23 cellular contexts compared by ENCODE assay signal in the genomic region with DNA sequence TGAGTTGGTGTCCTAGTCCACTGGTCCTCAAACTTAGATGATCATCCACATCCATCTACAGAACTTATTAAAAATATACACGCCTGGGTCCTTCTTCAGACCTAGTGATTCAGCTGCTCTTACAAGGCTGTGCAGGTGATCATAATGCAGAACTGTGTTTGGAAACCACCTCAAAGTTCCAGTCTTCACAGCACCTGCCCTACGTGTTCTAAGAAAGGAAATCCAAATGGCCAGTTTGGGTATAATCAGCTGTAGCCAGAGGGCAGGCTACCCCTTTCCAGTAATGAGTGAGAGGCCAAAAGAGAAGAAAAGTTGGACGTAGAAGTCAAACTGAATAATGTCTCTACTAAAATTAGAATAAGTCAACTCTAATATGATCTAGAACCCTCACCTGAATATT. TPM values are rescaled to one million over a fixed set of nuclear protein-coding genes. Genes with fewer than 3 reads are reported as not detected.
DNase-seq lines count a peak whose midpoint lies in the region; ATAC-seq, FAIRE-seq and TF ChIP-seq lines count a peak whose summit lies in the region.
"Had no signal": no experiment of that assay in that cellular context is flagged by ENCODE, and none has a peak within 500 bp of the region (broad histone marks: within the 10 kb centered on the region; RNA-seq: fewer than 3 reads in every experiment).

No MANE protein-coding gene starts in this region.

- no peak for FAIRE-seq in HepG2 (lab: Jason Lieb, UNC)
- FAIRE-seq: endothelial cell of umbilical vein, G401.6, islet of Langerhans had no signal

- intact Hi-C loops in MCF 10A (cut with micrococcal nuclease): no loop called here
- intact Hi-C loops in breast epithelium (cut with DNase I; ENCODE audit: low total_unique reads): no loop called here
- intact Hi-C loops in HepG2 (cut with micrococcal nuclease; ENCODE audit: unreplicated experiment): no loop called here

- no peak overlapping the region for H2AFZ ChIP-seq in HepG2 (ENCODE audit: low read length)

- DNase-seq in MCF 10A (ENCODE audit: unreplicated experiment) (no peak), breast epithelium (ENCODE audit: low spot score in 2 of 2) (no peak), HepG2 (ENCODE audit: low spot score) (no peak)
- DNase-seq in effector memory CD4-positive, alpha-beta T cell: no peak
- DNase-seq: activated CD4-positive, alpha-beta T cell treated with anti-CD3 and anti-CD28 coated beads, Interleukin-2, amount 10 ng/mL, durations not matched to agents 24 days and 14 days; cortex of kidney; DMS 273 treated with DMSO at 0.1 percent for 48 hours; KBM-7; lower lobe of right lung; SIG-M5; spleen; stimulated activated CD4-positive, alpha-beta T cell treated with anti-CD3 and anti-CD28 coated beads, Interleukin-4, amount 100 ng/mL, for 4 hours; T-cell; upper lobe of right lung had no signal

- peaks cover 48% of the 10 kb centered on the region for H3K36me3 Mint-ChIP-seq in MCF 10A (ENCODE audit: insufficient read depth, unreplicated experiment)
- H3K36me3 Mint-ChIP-seq in activated T-helper 17 cell treated with anti-CD3 and anti-CD28 coated beads, Interleukin-2, amount 50 U/mL, for 72 hours (ENCODE audit: low read depth): peaks cover 80% of the 10 kb centered on the region
- peaks cover 39% of the 10 kb centered on the region for H3K36me3 Mint-ChIP-seq in stimulated activated memory B cell treated with anti-CD40 and anti-IgM and Interleukin-4, amounts not matched to agents 10 μg/mL and 1 μg/mL and 100 μg/mL, for 72 hours

- no peaks in the 10 kb centered on the region for H3K9me3 ChIP-seq in breast epithelium
- no peaks in the 10 kb centered on the region for H3K9me3 ChIP-seq in effector memory CD4-positive, alpha-beta T cell (ENCODE audit: control insufficient read depth, low read length)
- no peaks in the 10 kb centered on the region for H3K9me3 ChIP-seq in HepG2 (ENCODE audit: low read length)
- H3K9me3 ChIP-seq: BLaER1, lower lobe of right lung, spleen, upper lobe of right lung had no signal

- no peak overlapping the region for H3K9ac ChIP-seq in HepG2 (ENCODE audit: insufficient read depth, low read depth, low read length)
- H3K9ac ChIP-seq: BLaER1 had no signal

- no peaks in the 10 kb centered on the region for H3K27me3 Mint-ChIP-seq in MCF 10A (ENCODE audit: insufficient read depth, unreplicated experiment)
- no peaks in the 10 kb centered on the region for H3K27me3 Mint-ChIP-seq in activated T-helper 17 cell treated with anti-CD3 and anti-CD28 coated beads, Interleukin-2, amount 50 U/mL, for 72 hours
- H3K27me3 Mint-ChIP-seq in stimulated activated memory B cell treated with anti-CD40 and anti-IgM and Interleukin-4, amounts not matched to agents 10 μg/mL and 1 μg/mL and 100 μg/mL, for 72 hours: no peaks in the 10 kb centered on the region
- H3K27me3 Mint-ChIP-seq: activated CD4-positive, alpha-beta T cell treated with anti-CD3 and anti-CD28 coated beads, Interleukin-2, amount 10 ng/mL, durations not matched to agents 24 days and 14 days; T-cell had no signal

- H3K9me3 Mint-ChIP-seq in MCF 10A (ENCODE audit: unreplicated experiment): no peaks in the 10 kb centered on the region
- H3K9me3 Mint-ChIP-seq in activated T-helper 17 cell treated with anti-CD3 and anti-CD28 coated beads, Interleukin-2, amount 50 U/mL, for 72 hours: no peaks in the 10 kb centered on the region
- H3K9me3 Mint-ChIP-seq in stimulated activated memory B cell treated with anti-CD40 and anti-IgM and Interleukin-4, amounts not matched to agents 10 μg/mL and 1 μg/mL and 100 μg/mL, for 72 hours: no peaks in the 10 kb centered on the region
- H3K9me3 Mint-ChIP-seq: activated CD4-positive, alpha-beta T cell treated with anti-CD3 and anti-CD28 coated beads, Interleukin-2, amount 10 ng/mL, durations not matched to agents 24 days and 14 days; activated T-helper 2 cell treated with anti-CD3 and anti-CD28 coated beads, Interferon-gamma antibody, Interleukin-2, Interleukin-4, amounts not matched to agents 10 μg/mL and 5 μg/mL and 100 μg/mL, durations not matched to agents 14 hours and 24 hours and 36 hours; T-cell had no signal

- no peak overlapping the region for H3K4me2 ChIP-seq in HepG2 (ENCODE audit: low read depth, low read length)
- H3K4me2 ChIP-seq: BLaER1 had no signal

- POLR2A ChIA-PET in MCF 10A (lab: Yijun Ruan, JAX): no interaction called here
- POLR2A ChIA-PET in HepG2 (lab: Yijun Ruan, JAX): no interaction called here

- H3K36me3 ChIP-seq in breast epithelium: no peaks in the 10 kb centered on the region
- H3K36me3 ChIP-seq in effector memory CD4-positive, alpha-beta T cell (ENCODE audit: control insufficient read depth, insufficient read depth, low read length): peaks cover 18% of the 10 kb centered on the region
- H3K36me3 ChIP-seq in HepG2 (replicated peaks in 1 of 2; ENCODE audit: control insufficient read depth in 1 of 2, insufficient read depth in 2 of 2, low read length in 2 of 2): peaks cover 6 to 45% of the 10 kb centered on the region in 2 experiments

- WGBS in HepG2 (ENCODE audit: low lambda C conversion rate): 93% methylated on average over 3 of the region's 3 CpGs

- ATAC-seq in HG02678 (IDR thresholded peaks at IDR 0.05; ENCODE audit: unreplicated experiment) (peak; percentile 54), HepG2 (no peak), GM18867 (IDR thresholded peaks at IDR 0.05; ENCODE audit: unreplicated experiment) (no peak)
- no peak for ATAC-seq in activated T-helper 17 cell treated with anti-CD3 and anti-CD28 coated beads, Interleukin-2, amount 50 U/mL, for 72 hours (replicated peaks)
- ATAC-seq in stimulated activated memory B cell treated with anti-CD40 and anti-IgM and Interleukin-4, amounts not matched to agents 10 μg/mL and 1 μg/mL and 100 μg/mL, for 72 hours: peak; percentile 65
- ATAC-seq: lower lobe of right lung, upper lobe of right lung had no signal

- H3K27me3 ChIP-seq in breast epithelium: no peaks in the 10 kb centered on the region
- H3K27me3 ChIP-seq in effector memory CD4-positive, alpha-beta T cell (replicated peaks; ENCODE audit: control insufficient read depth, insufficient read depth, low read length, poor library complexity, severe bottlenecking): no peaks in the 10 kb centered on the region
- no peaks in the 10 kb centered on the region for H3K27me3 ChIP-seq in HepG2 (ENCODE audit: control insufficient read depth in 1 of 2, insufficient read depth in 2 of 2, low read length in 2 of 2)
- H3K27me3 ChIP-seq: BLaER1, spleen, upper lobe of right lung had no signal

- no peaks in the 10 kb centered on the region; the same call in 1 of the 2 replicates for H4K20me1 ChIP-seq in HepG2 (ENCODE audit: insufficient read depth, low read length)

- H3K4me1 Mint-ChIP-seq in MCF 10A (ENCODE audit: insufficient read depth, unreplicated experiment): peaks cover 4% of the 10 kb centered on the region
- H3K4me1 Mint-ChIP-seq in activated T-helper 17 cell treated with anti-CD3 and anti-CD28 coated beads, Interleukin-2, amount 50 U/mL, for 72 hours: peaks cover 20% of the 10 kb centered on the region
- peaks cover 34% of the 10 kb centered on the region for H3K4me1 Mint-ChIP-seq in stimulated activated memory B cell treated with anti-CD40 and anti-IgM and Interleukin-4, amounts not matched to agents 10 μg/mL and 1 μg/mL and 100 μg/mL, for 72 hours

- TF ChIP-seq POLR2A in breast epithelium (IDR thresholded peaks at IDR 0.05): no peak
- TF ChIP-seq POLR2A in HepG2 (IDR thresholded peaks at IDR 0.05; ENCODE audit: insufficient read depth in 1 of 2, low read depth in 2 of 2, low read length in 2 of 2): no peak

- H3K4me3 ChIP-seq in breast epithelium (no peak overlapping the region), HepG2 (replicated peaks in 1 of 3; ENCODE audit: insufficient read depth in 1 of 3, low read depth in 2 of 3, low read length in 3 of 3) (no peak overlapping the region)
- H3K4me3 ChIP-seq in effector memory CD4-positive, alpha-beta T cell (ENCODE audit: insufficient read depth, low read depth, low read length, poor library complexity, severe bottlenecking): no peak overlapping the region
- H3K4me3 ChIP-seq: BLaER1, lower lobe of right lung, spleen, upper lobe of right lung had no signal

- no peak overlapping the region for H3K27ac ChIP-seq in breast epithelium
- H3K27ac ChIP-seq in effector memory CD4-positive, alpha-beta T cell (ENCODE audit: insufficient read depth, low read length, poor library complexity, severe bottlenecking): no peak overlapping the region
- H3K27ac ChIP-seq in HepG2 (ENCODE audit: extremely low read length, insufficient read depth, low read length): no peak overlapping the region
- H3K27ac ChIP-seq: BLaER1, lower lobe of right lung, spleen, upper lobe of right lung had no signal

- no TSS peak for BruUV-seq in MCF 10A (replicated peaks; lab: Mats Ljungman, UMichigan)
- BruUV-seq in HepG2 (replicated peaks; lab: Mats Ljungman, UMichigan): no TSS peak

- CTCF ChIA-PET in MCF 10A (lab: Yijun Ruan, JAX): interaction anchor here (0.7 kb wide), 1 partner anchor 84 kb away, joined by 3 read pairs; no protein-coding TSS in a partner anchor
- CTCF ChIA-PET in HepG2 (lab: Yijun Ruan, JAX; ENCODE audit: low intra/inter-chr PET ratio, low total read pairs): no interaction called here

- no peaks in the 10 kb centered on the region for H3K4me1 ChIP-seq in breast epithelium
- H3K4me1 ChIP-seq in effector memory CD4-positive, alpha-beta T cell (ENCODE audit: control insufficient read depth, insufficient read depth, low read length, poor library complexity, severe bottlenecking): no peaks in the 10 kb centered on the region
- H3K4me1 ChIP-seq in HepG2 (ENCODE audit: insufficient read depth, low read length): no peaks in the 10 kb centered on the region
- H3K4me1 ChIP-seq: BLaER1, upper lobe of right lung had no signal

- no peak for TF ChIP-seq RAD21 in HepG2 (CRISPR knock-in tag; IDR thresholded peaks at IDR 0.05)

- in situ Hi-C loops in HepG2 (cut with HindIII; ENCODE audit: extremely low pct_ligation_motif_present, low pct_unique_long_range_greater_than_20kb): no loop called here

- TF ChIP-seq CTCF in MCF 10A (IDR thresholded peaks at IDR 0.05; ENCODE audit: unreplicated experiment) (no peak), breast epithelium (IDR thresholded peaks at IDR 0.05) (no peak), HepG2 (CRISPR knock-in tag; IDR thresholded peaks at IDR 0.05) (no peak)

- TF ChIP-seq EP300 in HepG2 (IDR thresholded peaks at IDR 0.05; ENCODE audit: low read depth in 2 of 2, low read length in 2 of 2) (no peak), HepG2 (CRISPR knock-in tag; IDR thresholded peaks at IDR 0.05; ENCODE audit: borderline replicate concordance) (no peak)

- peak overlapping the region; percentile 63 for H3K27ac Mint-ChIP-seq in MCF 10A (ENCODE audit: low read depth, unreplicated experiment)
- H3K27ac Mint-ChIP-seq in activated T-helper 17 cell treated with anti-CD3 and anti-CD28 coated beads, Interleukin-2, amount 50 U/mL, for 72 hours: peak overlapping the region; percentile 23
- H3K27ac Mint-ChIP-seq in stimulated activated memory B cell treated with anti-CD40 and anti-IgM and Interleukin-4, amounts not matched to agents 10 μg/mL and 1 μg/mL and 100 μg/mL, for 72 hours: peak overlapping the region; percentile 46

- H3K4me3 Mint-ChIP-seq in MCF 10A (ENCODE audit: unreplicated experiment): no peak overlapping the region
- no peak overlapping the region for H3K4me3 Mint-ChIP-seq in activated T-helper 17 cell treated with anti-CD3 and anti-CD28 coated beads, Interleukin-2, amount 50 U/mL, for 72 hours
- no peak overlapping the region for H3K4me3 Mint-ChIP-seq in stimulated activated memory B cell treated with anti-CD40 and anti-IgM and Interleukin-4, amounts not matched to agents 10 μg/mL and 1 μg/mL and 100 μg/mL, for 72 hours
- H3K4me3 Mint-ChIP-seq: activated CD4-positive, alpha-beta T cell treated with anti-CD3 and anti-CD28 coated beads, Interleukin-2, amount 10 ng/mL, durations not matched to agents 24 days and 14 days; T-cell had no signal

- H3K79me2 ChIP-seq in HepG2 (ENCODE audit: insufficient read depth, low read length): peaks cover 4% of the 10 kb centered on the region

RNA-seq across cellular contexts. Expression of a gene that starts 15.4 kb away (rescaled TPM):
- total RNA-seq in MCF 10A (2022) (64.8 and 65.2 TPM in 2 replicates), breast epithelium (100 to 1,000 TPM in 2 of 3 donors, 10 to 100 TPM in 1; 96.4 to 177 (median 117) TPM), HepG2 (2016; rRNA removed; fragmentation: Illumina TruSeq; extraction: Trizol) (26.3 and 49.4 TPM in 2 replicates)
- 10 to 100 TPM; 42.3 to 80.3 TPM for total RNA-seq in activated T-helper 17 cell treated with anti-CD3 and anti-CD28 coated beads, Interleukin-2, amount 50 U/mL, for 72 hours
- 13.4 and 19.2 TPM in 2 replicates for total RNA-seq in HepG2 (2016; cell fraction: cytosol; rRNA removed; fragmentation: Illumina TruSeq; extraction: Trizol; ENCODE audit: low read depth)
- 28.3 and 50.6 TPM in 2 replicates for total RNA-seq in HepG2 (2016; cell fraction: insoluble cytoplasmic fraction; rRNA removed; fragmentation: Illumina TruSeq; extraction: Trizol)
- 14.5 and 17.4 TPM in 2 replicates for total RNA-seq in HepG2 (2016; cell fraction: membrane; rRNA removed; fragmentation: Illumina TruSeq; extraction: Trizol)
- total RNA-seq in HepG2 (2016; cell fraction: nucleus; rRNA removed; fragmentation: Illumina TruSeq; extraction: Trizol): 39.0 and 46.8 TPM in 2 replicates
- polyA plus RNA-seq in HepG2 (2011; rRNA removed): 217 and 239 TPM in 2 replicates
- polyA plus RNA-seq in HepG2 (2011; cell fraction: cytosol; rRNA removed): 109 and 117 TPM in 2 replicates
- 33.6 and 41.1 TPM in 2 replicates for polyA plus RNA-seq in HepG2 (2011; cell fraction: nucleus; rRNA removed)
- 46.8 and 51.5 TPM in 2 replicates for polyA plus RNA-seq in HepG2 (2012)
- 28.6 and 31.5 TPM in 2 replicates for polyA plus RNA-seq in HepG2 (2016; cell fraction: cytosol; fragmentation: Illumina TruSeq; extraction: Trizol; ENCODE audit: low read depth)
- polyA plus RNA-seq in HepG2 (2016; cell fraction: insoluble cytoplasmic fraction; fragmentation: Illumina TruSeq; extraction: Trizol; ENCODE audit: low read depth): 50.0 and 51.6 TPM in 2 replicates
- polyA plus RNA-seq in HepG2 (2016; cell fraction: membrane; fragmentation: Illumina TruSeq; extraction: Trizol; ENCODE audit: low read depth): 18.4 and 23.4 TPM in 2 replicates
- polyA plus RNA-seq in HepG2 (2016; cell fraction: nucleus; fragmentation: Illumina TruSeq; extraction: Trizol; ENCODE audit: insufficient read depth, low read depth): 95.9 and 120 TPM in 2 replicates
- polyA minus RNA-seq in HepG2 (2011; rRNA and poly(A)+ RNA removed; ENCODE audit: low replicate concordance): 214 and 312 TPM in 2 replicates
- 57.0 and 58.9 TPM in 2 replicates for polyA minus RNA-seq in HepG2 (2011; cell fraction: cytosol; rRNA and poly(A)+ RNA removed)
- polyA minus RNA-seq in HepG2 (2011; cell fraction: nucleus; rRNA and poly(A)+ RNA removed): 27.4 and 38.7 TPM in 2 replicates

RNA-seq across cellular contexts. Expression of a gene that starts 45.5 kb away (rescaled TPM):
- 88.9 and 99.6 TPM in 2 replicates for total RNA-seq in MCF 10A (2022)
- 10 to 100 TPM; 33.0 to 73.5 (median 69.2) TPM for total RNA-seq in breast epithelium
- 10 to 100 TPM; 25.4 to 60.3 TPM for total RNA-seq in activated T-helper 17 cell treated with anti-CD3 and anti-CD28 coated beads, Interleukin-2, amount 50 U/mL, for 72 hours
- total RNA-seq in HepG2 (2016; rRNA removed; fragmentation: Illumina TruSeq; extraction: Trizol): 143 and 214 TPM in 2 replicates
- 62.6 and 64.2 TPM in 2 replicates for total RNA-seq in HepG2 (2016; cell fraction: cytosol; rRNA removed; fragmentation: Illumina TruSeq; extraction: Trizol; ENCODE audit: low read depth)
- total RNA-seq in HepG2 (2016; cell fraction: insoluble cytoplasmic fraction; rRNA removed; fragmentation: Illumina TruSeq; extraction: Trizol): 152 and 219 TPM in 2 replicates
- 73.5 and 79.8 TPM in 2 replicates for total RNA-seq in HepG2 (2016; cell fraction: membrane; rRNA removed; fragmentation: Illumina TruSeq; extraction: Trizol)
- total RNA-seq in HepG2 (2016; cell fraction: nucleus; rRNA removed; fragmentation: Illumina TruSeq; extraction: Trizol): 73.5 and 78.9 TPM in 2 replicates
- polyA plus RNA-seq in HepG2 (2011; rRNA removed): 35.1 and 46.9 TPM in 2 replicates
- 15.6 and 25.6 TPM in 2 replicates for polyA plus RNA-seq in HepG2 (2011; cell fraction: cytosol; rRNA removed)
- 9.2 and 18.0 TPM in 2 replicates for polyA plus RNA-seq in HepG2 (2011; cell fraction: nucleus; rRNA removed)
- 71.3 and 73.7 TPM in 2 replicates for polyA plus RNA-seq in HepG2 (2012)
- polyA plus RNA-seq in HepG2 (2016; cell fraction: cytosol; fragmentation: Illumina TruSeq; extraction: Trizol; ENCODE audit: low read depth): 42.9 and 50.3 TPM in 2 replicates
- polyA plus RNA-seq in HepG2 (2016; cell fraction: insoluble cytoplasmic fraction; fragmentation: Illumina TruSeq; extraction: Trizol; ENCODE audit: low read depth): 225 and 263 TPM in 2 replicates
- polyA plus RNA-seq in HepG2 (2016; cell fraction: membrane; fragmentation: Illumina TruSeq; extraction: Trizol; ENCODE audit: low read depth): 59.5 and 64.7 TPM in 2 replicates
- 119 and 127 TPM in 2 replicates for polyA plus RNA-seq in HepG2 (2016; cell fraction: nucleus; fragmentation: Illumina TruSeq; extraction: Trizol; ENCODE audit: insufficient read depth, low read depth)
- 1.5 and 4.9 TPM in 2 replicates for polyA minus RNA-seq in HepG2 (2011; rRNA and poly(A)+ RNA removed; ENCODE audit: low replicate concordance)
- 16.3 and 21.2 TPM in 2 replicates for polyA minus RNA-seq in HepG2 (2011; cell fraction: cytosol; rRNA and poly(A)+ RNA removed)
- 24.8 and 29.1 TPM in 2 replicates for polyA minus RNA-seq in HepG2 (2011; cell fraction: nucleus; rRNA and poly(A)+ RNA removed)

Comparison
In these comparisons a context has a peak if more than half of its experiments do, and no peak if none do; other contexts are left out.
1. ATAC-seq: peak in HG02678 (single experiment) and stimulated activated memory B cell treated with anti-CD40 and anti-IgM and Interleukin-4, amounts not matched to agents 10 μg/mL and 1 μg/mL and 100 μg/mL, for 72 hours (single experiment); none in activated T-helper 17 cell treated with anti-CD3 and anti-CD28 coated beads, Interleukin-2, amount 50 U/mL, for 72 hours (single experiment), HepG2 (single experiment) and GM18867 (single experiment).
2. Peak in every context shown above with its lines, with median percentiles within 50 percentile points of each other: H3K27ac Mint-ChIP-seq.